ENCODE assay signal across 9 cellular contexts in genomic region chr15:70376031-70376928, GRCh38.
DNase-seq lines count a peak whose midpoint lies in the region; ATAC-seq and TF ChIP-seq lines count a peak whose summit lies in the region.
"Had no signal": no experiment of that assay in that cellular context is flagged by ENCODE, and none has a peak within 500 bp of the region (broad histone marks: within the 10 kb centered on the region; RNA-seq: fewer than 3 reads in every experiment).

No MANE protein-coding gene starts in this region.

- ATAC-seq in lower lobe of right lung: peak; percentile 23 to 31
- ATAC-seq in GM21390 (IDR thresholded peaks at IDR 0.05; ENCODE audit: unreplicated experiment): no peak
- no peak for ATAC-seq in GM19452 (IDR thresholded peaks at IDR 0.05; ENCODE audit: unreplicated experiment)

- H3K36me3 ChIP-seq in lower lobe of right lung (no peaks in the 10 kb centered on the region), vagina (no peaks in the 10 kb centered on the region)

- H3K9me3 ChIP-seq in lower lobe of right lung (no peaks in the 10 kb centered on the region), vagina (no peaks in the 10 kb centered on the region)

- DNase-seq in activated T-cell treated with anti-CD3 and anti-CD28 coated beads, Interleukin-2, amount 50 U/mL, for 48 hours: peak; percentile 7 to 11
- DNase-seq in activated T-cell treated with anti-CD3 and anti-CD28 coated beads, Interleukin-2, amount 50 U/mL, for 1 hour: no peak
- peak; percentile 9 for DNase-seq in cerebellum (ENCODE audit: low spot score)
- DNase-seq in lower lobe of right lung: no peak
- DNase-seq in vagina (ENCODE audit: extremely low spot score in 2 of 2): peak; percentile 74 to 82
- no peak for DNase-seq in NK-92 (lab: John Stamatoyannopoulos, UW; ENCODE audit: unreplicated experiment)
- DNase-seq: NCI-H2029 had no signal

- TF ChIP-seq CTCF in lower lobe of right lung (IDR thresholded peaks at IDR 0.05): no peak
- TF ChIP-seq CTCF in vagina (IDR thresholded peaks at IDR 0.05): no peak

- H3K27me3 ChIP-seq in lower lobe of right lung (ENCODE audit: low read depth): no peaks in the 10 kb centered on the region
- no peaks in the 10 kb centered on the region for H3K27me3 ChIP-seq in vagina

- H3K27ac ChIP-seq in lower lobe of right lung (peak overlapping the region; percentile 13), vagina (peak overlapping the region; percentile 63)

- H3K4me1 ChIP-seq in lower lobe of right lung (peaks cover 19% of the 10 kb centered on the region), vagina (peaks cover 49% of the 10 kb centered on the region)

- H3K4me3 ChIP-seq in lower lobe of right lung: peak overlapping the region; percentile 20
- H3K4me3 ChIP-seq in vagina: peak overlapping the region in 1 of 2 donors; percentile 27

- intact Hi-C loops in lower lobe of right lung (cut with DNase I) (no loop called here), vagina (cut with DNase I) (no loop called here)

- no peak for TF ChIP-seq POLR2A in vagina (IDR thresholded peaks at IDR 0.05)

Comparison
In these comparisons a context has a peak if more than half of its experiments do, and no peak if none do; other contexts are left out.
1. DNase-seq: peak in activated T-cell treated with anti-CD3 and anti-CD28 coated beads, Interleukin-2, amount 50 U/mL, for 48 hours (2 of 2), cerebellum (single experiment) and vagina (2 of 2); none in activated T-cell treated with anti-CD3 and anti-CD28 coated beads, Interleukin-2, amount 50 U/mL, for 1 hour (single experiment), lower lobe of right lung (single experiment) and NK-92 (single experiment).
2. ATAC-seq: peak in lower lobe of right lung (2 of 2); none in GM21390 (single experiment) and GM19452 (single experiment).